3 cellular contexts compared by ENCODE assay signal in the genomic region with DNA sequence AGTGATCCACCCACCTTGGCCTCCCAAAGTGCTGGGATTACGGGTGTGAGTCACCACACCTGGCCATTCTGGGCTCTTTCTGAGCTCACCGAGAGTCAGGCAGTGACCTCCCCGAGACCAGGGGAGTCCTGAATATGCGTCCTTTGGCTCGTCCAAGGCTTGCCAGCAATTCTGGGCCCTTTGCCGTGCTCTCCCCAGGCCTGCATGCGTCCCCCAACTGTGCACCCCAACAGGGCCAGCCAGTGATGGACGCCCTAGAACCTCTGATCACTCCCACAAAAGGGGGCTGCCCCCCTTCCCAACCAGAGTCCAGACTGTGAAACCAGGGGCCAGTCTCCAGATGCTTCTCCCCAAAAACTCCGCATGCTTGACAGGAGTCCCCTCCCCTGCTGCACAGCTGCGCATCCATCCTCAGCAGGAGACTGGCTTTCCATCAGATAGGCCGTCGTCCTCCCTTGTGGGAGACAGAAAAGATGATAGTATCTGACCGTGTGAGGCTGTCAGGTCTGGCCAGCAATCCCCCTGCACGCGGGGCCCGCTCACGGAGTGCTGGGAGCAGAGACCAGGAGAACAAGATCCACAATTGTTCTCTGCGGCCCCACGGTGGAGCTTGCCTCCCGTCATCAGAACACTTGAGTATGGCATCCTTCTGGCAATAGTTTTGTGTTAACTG.
A peak's percentile ranks its signal among the peaks of the same experiment; 100 is the strongest.
TF ChIP-seq lines count a peak whose summit lies in the region.

No MANE protein-coding gene starts in this region.

TF ChIP-seq in SK-N-SH, 30 proteins besides CTCF, POLR2A, EP300 and RAD21:
- TF ChIP-seq EZH2phosphoT487 (IDR thresholded peaks at IDR 0.05; ENCODE audit: borderline replicate concordance, low read depth) (no peak), GATA2 (CRISPR knock-in tag; IDR thresholded peaks at IDR 0.05) (peak; percentile 54)

TF ChIP-seq in SK-N-SH treated with all-trans-retinoic acid at 6 μM for 48 hours, 23 proteins besides CTCF, POLR2A, EP300 and RAD21:
- TF ChIP-seq ARNTL (CRISPR knock-in tag; IDR thresholded peaks at IDR 0.05; ENCODE audit: borderline replicate concordance, low read depth) (no peak), ZNF8 (CRISPR knock-in tag; IDR thresholded peaks at IDR 0.05) (no peak), ZFP3 (CRISPR knock-in tag; IDR thresholded peaks at IDR 0.05) (no peak), TCF4 (CRISPR knock-in tag; IDR thresholded peaks at IDR 0.05; ENCODE audit: borderline replicate concordance) (no peak), RARB (CRISPR knock-in tag; IDR thresholded peaks at IDR 0.05) (no peak), ZFP30 (CRISPR knock-in tag; IDR thresholded peaks at IDR 0.05) (no peak), ZNF565 (CRISPR knock-in tag; conservative IDR thresholded peaks at IDR 0.05; ENCODE audit: low read depth) (no peak), ZC3H10 (CRISPR knock-in tag; IDR thresholded peaks at IDR 0.05) (no peak), CSDC2 (CRISPR knock-in tag; IDR thresholded peaks at IDR 0.05) (no peak), ESRRG (CRISPR knock-in tag; IDR thresholded peaks at IDR 0.05) (no peak), OSR1 (CRISPR knock-in tag; IDR thresholded peaks at IDR 0.05) (no peak), BACH2 (CRISPR knock-in tag; IDR thresholded peaks at IDR 0.05; ENCODE audit: borderline replicate concordance) (no peak), SNAI2 (CRISPR knock-in tag; IDR thresholded peaks at IDR 0.05) (no peak), PPARA (CRISPR knock-in tag; IDR thresholded peaks at IDR 0.05; ENCODE audit: borderline replicate concordance) (no peak), ISL1 (CRISPR knock-in tag; IDR thresholded peaks at IDR 0.05) (no peak)
- TF ChIP-seq, protein P1, sequence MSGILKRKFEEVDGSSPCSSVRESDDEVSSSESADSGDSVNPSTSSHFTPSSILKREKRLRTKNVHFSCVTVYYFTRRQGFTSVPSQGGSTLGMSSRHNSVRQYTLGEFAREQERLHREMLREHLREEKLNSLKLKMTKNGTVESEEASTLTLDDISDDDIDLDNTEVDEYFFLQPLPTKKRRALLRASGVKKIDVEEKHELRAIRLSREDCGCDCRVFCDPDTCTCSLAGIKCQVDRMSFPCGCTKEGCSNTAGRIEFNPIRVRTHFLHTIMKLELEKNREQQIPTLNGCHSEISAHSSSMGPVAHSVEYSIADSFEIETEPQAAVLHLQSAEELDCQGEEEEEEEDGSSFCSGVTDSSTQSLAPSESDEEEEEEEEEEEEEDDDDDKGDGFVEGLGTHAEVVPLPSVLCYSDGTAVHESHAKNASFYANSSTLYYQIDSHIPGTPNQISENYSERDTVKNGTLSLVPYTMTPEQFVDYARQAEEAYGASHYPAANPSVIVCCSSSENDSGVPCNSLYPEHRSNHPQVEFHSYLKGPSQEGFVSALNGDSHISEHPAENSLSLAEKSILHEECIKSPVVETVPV (CRISPR knock-in tag; IDR thresholded peaks at IDR 0.05) = no peak
- TF ChIP-seq, protein P2, sequence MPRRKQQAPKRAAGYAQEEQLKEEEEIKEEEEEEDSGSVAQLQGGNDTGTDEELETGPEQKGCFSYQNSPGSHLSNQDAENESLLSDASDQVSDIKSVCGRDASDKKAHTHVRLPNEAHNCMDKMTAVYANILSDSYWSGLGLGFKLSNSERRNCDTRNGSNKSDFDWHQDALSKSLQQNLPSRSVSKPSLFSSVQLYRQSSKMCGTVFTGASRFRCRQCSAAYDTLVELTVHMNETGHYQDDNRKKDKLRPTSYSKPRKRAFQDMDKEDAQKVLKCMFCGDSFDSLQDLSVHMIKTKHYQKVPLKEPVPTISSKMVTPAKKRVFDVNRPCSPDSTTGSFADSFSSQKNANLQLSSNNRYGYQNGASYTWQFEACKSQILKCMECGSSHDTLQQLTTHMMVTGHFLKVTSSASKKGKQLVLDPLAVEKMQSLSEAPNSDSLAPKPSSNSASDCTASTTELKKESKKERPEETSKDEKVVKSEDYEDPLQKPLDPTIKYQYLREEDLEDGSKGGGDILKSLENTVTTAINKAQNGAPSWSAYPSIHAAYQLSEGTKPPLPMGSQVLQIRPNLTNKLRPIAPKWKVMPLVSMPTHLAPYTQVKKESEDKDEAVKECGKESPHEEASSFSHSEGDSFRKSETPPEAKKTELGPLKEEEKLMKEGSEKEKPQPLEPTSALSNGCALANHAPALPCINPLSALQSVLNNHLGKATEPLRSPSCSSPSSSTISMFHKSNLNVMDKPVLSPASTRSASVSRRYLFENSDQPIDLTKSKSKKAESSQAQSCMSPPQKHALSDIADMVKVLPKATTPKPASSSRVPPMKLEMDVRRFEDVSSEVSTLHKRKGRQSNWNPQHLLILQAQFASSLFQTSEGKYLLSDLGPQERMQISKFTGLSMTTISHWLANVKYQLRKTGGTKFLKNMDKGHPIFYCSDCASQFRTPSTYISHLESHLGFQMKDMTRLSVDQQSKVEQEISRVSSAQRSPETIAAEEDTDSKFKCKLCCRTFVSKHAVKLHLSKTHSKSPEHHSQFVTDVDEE (CRISPR knock-in tag; IDR thresholded peaks at IDR 0.05) = no peak
- TF ChIP-seq, protein P3, sequence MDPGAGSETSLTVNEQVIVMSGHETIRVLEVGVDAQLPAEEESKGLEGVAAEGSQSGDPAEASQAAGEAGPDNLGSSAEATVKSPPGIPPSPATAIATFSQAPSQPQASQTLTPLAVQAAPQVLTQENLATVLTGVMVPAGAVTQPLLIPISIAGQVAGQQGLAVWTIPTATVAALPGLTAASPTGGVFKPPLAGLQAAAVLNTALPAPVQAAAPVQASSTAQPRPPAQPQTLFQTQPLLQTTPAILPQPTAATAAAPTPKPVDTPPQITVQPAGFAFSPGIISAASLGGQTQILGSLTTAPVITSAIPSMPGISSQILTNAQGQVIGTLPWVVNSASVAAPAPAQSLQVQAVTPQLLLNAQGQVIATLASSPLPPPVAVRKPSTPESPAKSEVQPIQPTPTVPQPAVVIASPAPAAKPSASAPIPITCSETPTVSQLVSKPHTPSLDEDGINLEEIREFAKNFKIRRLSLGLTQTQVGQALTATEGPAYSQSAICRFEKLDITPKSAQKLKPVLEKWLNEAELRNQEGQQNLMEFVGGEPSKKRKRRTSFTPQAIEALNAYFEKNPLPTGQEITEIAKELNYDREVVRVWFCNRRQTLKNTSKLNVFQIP (CRISPR knock-in tag; IDR thresholded peaks at IDR 0.05; ENCODE audit: borderline replicate concordance, low read depth) = no peak

TF ChIP-seq in H1, 55 proteins besides CTCF, POLR2A, EP300 and RAD21:
- no peak for TF ChIP-seq TAF1 (IDR thresholded peaks at IDR 0.05; ENCODE audit: low read depth, low read length)
- TF ChIP-seq YY1 (IDR thresholded peaks at IDR 0.05; ENCODE audit: low read depth, low read length) = no peak
- no peak for TF ChIP-seq JUND (IDR thresholded peaks at IDR 0.05; ENCODE audit: low read length)
- TF ChIP-seq GABPA (IDR thresholded peaks at IDR 0.05; ENCODE audit: borderline replicate concordance, insufficient read depth, low read length) = no peak
- no peak for TF ChIP-seq RFX5 (IDR thresholded peaks at IDR 0.05; ENCODE audit: borderline replicate concordance, low read depth, low read length)
- TF ChIP-seq ZNF274 (IDR thresholded peaks at IDR 0.05; ENCODE audit: borderline replicate concordance, extremely low read depth, low read length) = no peak
- no peak for TF ChIP-seq HDAC6 (IDR thresholded peaks at IDR 0.05; ENCODE audit: low read depth, low read length)
- TF ChIP-seq NANOG (IDR thresholded peaks at IDR 0.05; ENCODE audit: insufficient read depth, low read depth, low read length, poor library complexity, severe bottlenecking) = no peak
